7 cellular contexts compared by ENCODE assay signal in genomic region chr13:99859178-99860177, GRCh38.
DNase-seq lines count a peak whose midpoint lies in the region; ATAC-seq and TF ChIP-seq lines count a peak whose summit lies in the region.

No MANE protein-coding gene starts in this region.

- H3K4me3 Mint-ChIP-seq in activated naive CD4-positive, alpha-beta T cell treated with anti-CD3 and anti-CD28 coated beads, Interleukin-2, amount 10 ng/mL, durations not matched to agents 7 days and 5 days: no peak overlapping the region

- H3K9me3 Mint-ChIP-seq in activated naive CD4-positive, alpha-beta T cell treated with anti-CD3 and anti-CD28 coated beads, Interleukin-2, amount 10 ng/mL, durations not matched to agents 7 days and 5 days: no peaks in the 10 kb centered on the region

- no peaks in the 10 kb centered on the region for H3K36me3 Mint-ChIP-seq in activated naive CD4-positive, alpha-beta T cell treated with anti-CD3 and anti-CD28 coated beads, Interleukin-2, amount 10 ng/mL, durations not matched to agents 7 days and 5 days

- DNase-seq in activated naive CD4-positive, alpha-beta T cell treated with anti-CD3 and anti-CD28 coated beads, Interleukin-2, amount 10 ng/mL, durations not matched to agents 7 days and 5 days: peak; percentile 36
- peak; percentile 87 for DNase-seq in stimulated activated CD8-positive, alpha-beta memory T cell treated with anti-CD3 and anti-CD28 coated beads, Interleukin-4, amount 100 ng/mL, for 48 hours
- DNase-seq in GM10248 (ENCODE audit: extremely low spot score) (no peak), brain microvascular endothelial cell (no peak), UCSD-AML1 (lab: John Stamatoyannopoulos, UW; ENCODE audit: unreplicated experiment) (no peak)

- CTCF ChIA-PET in activated naive CD4-positive, alpha-beta T cell treated with anti-CD3 and anti-CD28 coated beads, Interleukin-2, amount 10 ng/mL, durations not matched to agents 7 days and 5 days (lab: Charles Lee): interaction anchor here (1.2 kb wide), 1 partner anchor 25 kb away, joined by 3 read pairs; no protein-coding TSS in a partner anchor
- CTCF ChIA-PET in GM10248 (lab: Yijun Ruan, JAX): no interaction called here

- peaks cover 20% of the 10 kb centered on the region for H3K27me3 Mint-ChIP-seq in activated naive CD4-positive, alpha-beta T cell treated with anti-CD3 and anti-CD28 coated beads, Interleukin-2, amount 10 ng/mL, durations not matched to agents 7 days and 5 days

- ATAC-seq in GM21390 (IDR thresholded peaks at IDR 0.05; ENCODE audit: unreplicated experiment) (peak; percentile 95), HG03280 (IDR thresholded peaks at IDR 0.05; ENCODE audit: unreplicated experiment) (peak; percentile 76)

- H3K27ac ChIP-seq in brain microvascular endothelial cell: no peak overlapping the region

- in situ Hi-C loops in brain microvascular endothelial cell (cut with HindIII; ENCODE audit: low pct_ligation_motif_present, low sequenced_read_pairs): no loop called here

- no peaks in the 10 kb centered on the region for H3K27me3 ChIP-seq in brain microvascular endothelial cell (replicated peaks)

- no peak overlapping the region for H3K27ac Mint-ChIP-seq in activated naive CD4-positive, alpha-beta T cell treated with anti-CD3 and anti-CD28 coated beads, Interleukin-2, amount 10 ng/mL, durations not matched to agents 7 days and 5 days

- H3K4me3 ChIP-seq in brain microvascular endothelial cell (ENCODE audit: low read depth, low read length): no peak overlapping the region

- peaks cover 10% of the 10 kb centered on the region for H3K4me1 Mint-ChIP-seq in activated naive CD4-positive, alpha-beta T cell treated with anti-CD3 and anti-CD28 coated beads, Interleukin-2, amount 10 ng/mL, durations not matched to agents 7 days and 5 days

- TF ChIP-seq CTCF in GM10248 (IDR thresholded peaks at IDR 0.05; ENCODE audit: control extremely low read depth, extremely low read depth, low read depth, missing control alignments) (no peak), brain microvascular endothelial cell (IDR thresholded peaks at IDR 0.05; ENCODE audit: low read depth, low read length, missing control alignments) (no peak)

- H3K36me3 ChIP-seq in brain microvascular endothelial cell (replicated peaks): no peaks in the 10 kb centered on the region

- POLR2A ChIA-PET in GM10248 (lab: Yijun Ruan, JAX): no interaction called here

Comparison
In these comparisons a context has a peak if more than half of its experiments do, and no peak if none do; other contexts are left out.
1. DNase-seq: peak in activated naive CD4-positive, alpha-beta T cell treated with anti-CD3 and anti-CD28 coated beads, Interleukin-2, amount 10 ng/mL, durations not matched to agents 7 days and 5 days (single experiment) and stimulated activated CD8-positive, alpha-beta memory T cell treated with anti-CD3 and anti-CD28 coated beads, Interleukin-4, amount 100 ng/mL, for 48 hours (single experiment); none in GM10248 (single experiment), brain microvascular endothelial cell (single experiment) and UCSD-AML1 (single experiment).